In the genomic region with DNA sequence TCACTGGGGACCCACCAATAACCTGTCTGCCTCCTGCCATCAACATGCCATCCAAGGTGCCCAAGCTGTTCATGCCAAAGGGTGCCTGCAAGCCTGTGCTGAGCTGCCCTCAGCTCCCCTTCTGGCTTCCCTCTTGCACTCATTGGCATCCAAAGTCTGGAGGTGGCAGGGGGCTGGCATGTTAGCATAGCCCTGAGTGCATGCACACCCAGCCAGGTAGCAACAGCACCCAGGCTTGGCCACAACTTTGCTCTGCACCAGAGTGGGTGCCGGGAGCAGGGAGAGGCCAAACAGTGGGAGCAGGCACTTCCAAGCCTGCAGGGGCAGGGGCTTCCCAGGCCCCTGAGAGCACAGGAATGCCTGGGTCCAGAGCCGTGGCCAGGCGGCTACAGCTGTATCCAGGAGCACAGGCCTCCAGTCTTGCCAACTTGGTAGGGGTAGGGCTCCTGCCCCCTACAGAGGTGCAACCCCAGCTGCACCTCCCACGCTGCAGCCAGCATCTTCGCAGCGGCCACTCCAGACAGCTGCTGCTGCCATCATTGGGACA, we compare ENCODE assay signal across 1 cellular context.
TF ChIP-seq lines count a peak whose summit lies in the region.

No MANE protein-coding gene starts in this region.

TF ChIP-seq in WTC11, 78 proteins besides CTCF, POLR2A, EP300 and RAD21 (continued from another document):
- TF ChIP-seq, protein P1, sequence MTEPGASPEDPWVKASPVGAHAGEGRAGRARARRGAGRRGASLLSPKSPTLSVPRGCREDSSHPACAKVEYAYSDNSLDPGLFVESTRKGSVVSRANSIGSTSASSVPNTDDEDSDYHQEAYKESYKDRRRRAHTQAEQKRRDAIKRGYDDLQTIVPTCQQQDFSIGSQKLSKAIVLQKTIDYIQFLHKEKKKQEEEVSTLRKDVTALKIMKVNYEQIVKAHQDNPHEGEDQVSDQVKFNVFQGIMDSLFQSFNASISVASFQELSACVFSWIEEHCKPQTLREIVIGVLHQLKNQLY (CRISPR knock-in tag; IDR thresholded peaks at IDR 0.05): no peak
- TF ChIP-seq ARID4B (CRISPR knock-in tag; IDR thresholded peaks at IDR 0.05; ENCODE audit: borderline replicate concordance) (no peak), ESRRA (CRISPR knock-in tag; IDR thresholded peaks at IDR 0.05; ENCODE audit: borderline replicate concordance) (no peak), ERG (CRISPR knock-in tag; IDR thresholded peaks at IDR 0.05) (no peak), JUN (CRISPR knock-in tag; IDR thresholded peaks at IDR 0.05) (no peak), NFATC4 (CRISPR knock-in tag; IDR thresholded peaks at IDR 0.05) (no peak), KAT7 (CRISPR knock-in tag; IDR thresholded peaks at IDR 0.05; ENCODE audit: borderline replicate concordance) (no peak), CREM (CRISPR knock-in tag; IDR thresholded peaks at IDR 0.05) (no peak), TCF7 (CRISPR knock-in tag; IDR thresholded peaks at IDR 0.05; ENCODE audit: low read depth) (no peak), HMGXB4 (CRISPR knock-in tag; IDR thresholded peaks at IDR 0.05) (no peak)
- TF ChIP-seq, protein P2, sequence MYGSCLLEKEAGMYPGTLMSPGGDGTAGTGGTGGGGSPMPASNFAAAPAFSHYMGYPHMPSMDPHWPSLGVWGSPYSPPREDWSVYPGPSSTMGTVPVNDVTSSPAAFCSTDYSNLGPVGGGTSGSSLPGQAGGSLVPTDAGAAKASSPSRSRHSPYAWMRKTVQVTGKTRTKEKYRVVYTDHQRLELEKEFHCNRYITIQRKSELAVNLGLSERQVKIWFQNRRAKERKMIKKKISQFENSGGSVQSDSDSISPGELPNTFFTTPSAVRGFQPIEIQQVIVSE (CRISPR knock-in tag; IDR thresholded peaks at IDR 0.05; ENCODE audit: borderline replicate concordance): no peak
- TF ChIP-seq, protein P3, sequence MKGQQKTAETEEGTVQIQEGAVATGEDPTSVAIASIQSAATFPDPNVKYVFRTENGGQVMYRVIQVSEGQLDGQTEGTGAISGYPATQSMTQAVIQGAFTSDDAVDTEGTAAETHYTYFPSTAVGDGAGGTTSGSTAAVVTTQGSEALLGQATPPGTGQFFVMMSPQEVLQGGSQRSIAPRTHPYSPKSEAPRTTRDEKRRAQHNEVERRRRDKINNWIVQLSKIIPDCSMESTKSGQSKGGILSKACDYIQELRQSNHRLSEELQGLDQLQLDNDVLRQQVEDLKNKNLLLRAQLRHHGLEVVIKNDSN (CRISPR knock-in tag; IDR thresholded peaks at IDR 0.05): no peak
